ENCODE assay signal across 8 cellular contexts in genomic region chr11:33259869-33260268, GRCh38. TPM values are rescaled to one million over a fixed set of nuclear protein-coding genes. Genes with fewer than 3 reads are reported as not detected.
DNase-seq lines count a peak whose midpoint lies in the region; FAIRE-seq and TF ChIP-seq lines count a peak whose summit lies in the region.

No MANE protein-coding gene starts in this region.

- no peaks in the 10 kb centered on the region; the same call in 1 of the 2 replicates for H3K4me1 ChIP-seq in BE2C

- TF ChIP-seq CTCF in BE2C (IDR thresholded peaks at IDR 0.05; ENCODE audit: low read depth, low read length) (no peak), chondrocyte (IDR thresholded peaks at IDR 0.05) (no peak), nephron progenitor cell (IDR thresholded peaks at IDR 0.05) (no peak)

- H3K9me3 ChIP-seq in BE2C = no peaks in the 10 kb centered on the region

- DNase-seq in BE2C = no peak
- no peak for DNase-seq in chondrocyte (ENCODE audit: low spot score)
- no peak for DNase-seq in nephron progenitor cell
- no peak for DNase-seq in occipital lobe (lab: John Stamatoyannopoulos, UW)
- DNase-seq in KG1 (lab: John Stamatoyannopoulos, UW) = no peak
- DNase-seq in RCC 7860 (ENCODE audit: low spot score) = no peak
- no peak for DNase-seq in LoVo (ENCODE audit: low spot score)

- H3K27ac Mint-ChIP-seq in IgD-negative memory B cell (peak overlapping the region in 1 of 3 donors; percentile 41), chondrocyte (ENCODE audit: unreplicated experiment) (peak overlapping the region; percentile 100), nephron progenitor cell (peak overlapping the region; percentile 85)

- H3K27me3 Mint-ChIP-seq in IgD-negative memory B cell (no peaks in the 10 kb centered on the region), chondrocyte (ENCODE audit: low read depth) (no peaks in the 10 kb centered on the region), nephron progenitor cell (ENCODE audit: low read depth, poor library complexity) (peaks cover 5% of the 10 kb centered on the region)

- H3K36me3 ChIP-seq in BE2C = no peaks in the 10 kb centered on the region

- H3K36me3 Mint-ChIP-seq in IgD-negative memory B cell (no peaks in the 10 kb centered on the region), chondrocyte (ENCODE audit: low read depth) (no peaks in the 10 kb centered on the region), nephron progenitor cell (ENCODE audit: low read depth) (no peaks in the 10 kb centered on the region)

- H3K4me3 Mint-ChIP-seq in IgD-negative memory B cell (peak overlapping the region in 3 of 4 donors; percentile 75 to 99 (median 79)), chondrocyte (ENCODE audit: unreplicated experiment) (peak overlapping the region; percentile 96), nephron progenitor cell (peak overlapping the region; percentile 96)

- H3K4me1 Mint-ChIP-seq in IgD-negative memory B cell = peaks cover 29 to 50% (median 41%) of the 10 kb centered on the region in 3 donors
- peaks cover 55% of the 10 kb centered on the region for H3K4me1 Mint-ChIP-seq in chondrocyte (ENCODE audit: low read depth)
- H3K4me1 Mint-ChIP-seq in nephron progenitor cell = peaks cover 50% of the 10 kb centered on the region

- H3K27me3 ChIP-seq in BE2C = no peaks in the 10 kb centered on the region

- no peak for FAIRE-seq in RCC 7860 (lab: Jason Lieb, UNC)

- H3K9me3 Mint-ChIP-seq in IgD-negative memory B cell (peaks cover 0 to 3% (median 0%) of the 10 kb centered on the region in 3 donors), chondrocyte (ENCODE audit: low read depth) (no peaks in the 10 kb centered on the region), nephron progenitor cell (no peaks in the 10 kb centered on the region)

- peak overlapping the region; percentile 61 for H3K4me3 ChIP-seq in BE2C (ENCODE audit: low read depth, low read length)

RNA-seq across cellular contexts. Expression of gene HIPK3, which starts 2.7 kb away (rescaled TPM):
- 2.0 TPM for polyA plus RNA-seq in BE2C (2012; ENCODE audit: insufficient read depth, insufficient read length, low read depth)
- polyA plus RNA-seq in IgD-negative memory B cell = 26.9 TPM
- 77.6 to 83.0 TPM (median 80.1 TPM) in 3 replicates for total RNA-seq in chondrocyte
- 290 TPM for total RNA-seq in occipital lobe
